ENCODE assay signal across 8 cellular contexts in the genomic region with DNA sequence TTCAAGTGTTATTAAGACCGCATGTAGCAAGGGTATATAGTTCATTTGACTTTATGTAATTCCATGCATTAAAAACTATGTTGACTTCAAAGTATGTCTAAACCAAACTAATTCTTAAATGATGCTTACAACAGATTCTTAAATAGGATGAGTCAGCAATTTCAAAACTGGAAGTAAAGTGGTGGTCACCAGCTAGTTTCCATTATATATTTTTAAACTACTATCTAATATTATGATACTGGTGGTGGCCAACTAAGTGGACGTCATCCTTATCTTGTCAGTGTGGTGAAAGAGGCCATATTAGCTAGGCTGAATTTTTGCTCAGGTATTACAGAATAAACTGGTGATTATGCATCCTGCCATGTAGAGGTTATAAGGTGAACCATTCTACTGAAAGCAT. TPM values are rescaled to one million over a fixed set of nuclear protein-coding genes. Genes with fewer than 3 reads are reported as not detected.
DNase-seq lines count a peak whose midpoint lies in the region; ATAC-seq and TF ChIP-seq lines count a peak whose summit lies in the region.

No MANE protein-coding gene starts in this region.

- no peaks in the 10 kb centered on the region for H3K9me3 Mint-ChIP-seq in endodermal cell

- H3K4me1 Mint-ChIP-seq in endodermal cell: peaks cover 3% of the 10 kb centered on the region

- no CpG with 5 or more reads among the region's 2 CpGs for WGBS in IMR-90 (ENCODE audit: extremely low coverage in 2 of 2, insufficient read length in 1 of 2), 2 experiments
- 88% methylated on average over 2 of the region's 2 CpGs; no CpG with 5 or more reads in 1 of the 2 experiments for WGBS in endodermal cell (ENCODE audit: insufficient coverage in 1 of 2, insufficient read length in 1 of 2), 2 experiments

- H3K4me3 ChIP-seq in IMR-90 (ENCODE audit: insufficient read depth, low read depth, low read length) (peak overlapping the region; percentile 85; the same call in 1 of the 2 replicates), endodermal cell (ENCODE audit: low read length) (no peak overlapping the region), skin epidermis (peak overlapping the region in 6 of 7 experiments; percentile 66 to 88 (median 72))

- H4K8ac ChIP-seq in IMR-90 (ENCODE audit: low read depth in 2 of 2, low read length in 2 of 2): no peak overlapping the region; a peak in 1 of 4 replicates

- dilution Hi-C loops in IMR-90 (cut with HindIII; ENCODE audit: low sequenced_read_pairs, unreplicated experiment): no loop called here

- H2AK9ac ChIP-seq in IMR-90 (replicated peaks; ENCODE audit: low read depth, low read length, poor library complexity): no peak overlapping the region

- no TSS peak for BruUV-seq in IMR-90 (replicated peaks; lab: Mats Ljungman, UMichigan)

- H4K91ac ChIP-seq in IMR-90 (ENCODE audit: insufficient read depth, low read depth, low read length): no peak overlapping the region

- in situ Hi-C loops in IMR-90 (cut with MboI; ENCODE audit: low sequenced_read_pairs): no loop called here

- no peak overlapping the region for H3K56ac ChIP-seq in IMR-90 (ENCODE audit: extremely low read depth, insufficient read depth, low read length)

- no peak overlapping the region for H3K14ac ChIP-seq in IMR-90 (replicated peaks; ENCODE audit: low read depth, low read length)

- no peaks in the 10 kb centered on the region for H4K20me1 ChIP-seq in IMR-90 (ENCODE audit: insufficient read depth, low read length)

- H3K27ac ChIP-seq in IMR-90 (ENCODE audit: insufficient read depth, low read length): no peak overlapping the region
- no peak overlapping the region for H3K27ac ChIP-seq in endodermal cell (ENCODE audit: low read depth, low read length)
- H3K27ac ChIP-seq in skin epidermis: peak overlapping the region in 10 of 21 experiments; percentile 75 to 94 (median 83)

- peaks cover 6% of the 10 kb centered on the region; the same call in 1 of the 2 replicates for H3K9me1 ChIP-seq in IMR-90 (ENCODE audit: insufficient read depth, low read length)

- POLR2A ChIA-PET in IMR-90 (lab: Charles Lee; ENCODE audit: unreplicated experiment): no interaction called here

- peaks cover 45% of the 10 kb centered on the region for H3K27me3 Mint-ChIP-seq in endodermal cell (ENCODE audit: insufficient read depth)

- H3K27ac Mint-ChIP-seq in endodermal cell: no peak overlapping the region

- H3K4me3 Mint-ChIP-seq in endodermal cell: peak overlapping the region; percentile 70

- peak overlapping the region; percentile 88 for H3K23ac ChIP-seq in IMR-90 (ENCODE audit: low read depth, low read length)

- TF ChIP-seq CTCF in IMR-90 (conservative IDR thresholded peaks at IDR 0.05; ENCODE audit: low read depth, low read length) (no peak), endodermal cell (conservative IDR thresholded peaks at IDR 0.05) (no peak), omental fat pad (IDR thresholded peaks at IDR 0.05) (no peak)

- peak overlapping the region; percentile 39; the same call in 1 of the 2 replicates for H4K5ac ChIP-seq in IMR-90 (ENCODE audit: low read depth, low read length)

- ATAC-seq in GM18861 (IDR thresholded peaks at IDR 0.05; ENCODE audit: unreplicated experiment) (peak; percentile 20), IMR-90 (ENCODE audit: low read depth) (no peak), omental fat pad (ENCODE audit: low FRiP score) (no peak), HG03342 (IDR thresholded peaks at IDR 0.05; ENCODE audit: unreplicated experiment) (no peak)

- H3K27me3 ChIP-seq in IMR-90 (ENCODE audit: control insufficient read depth, insufficient read depth, low read length) (no peaks in the 10 kb centered on the region), endodermal cell (ENCODE audit: control insufficient read depth, insufficient read depth, low read length, poor library complexity, severe bottlenecking) (peaks cover 81% of the 10 kb centered on the region)

- TF ChIP-seq RAD21 in IMR-90 (IDR thresholded peaks at IDR 0.05; ENCODE audit: low read length): no peak

- H3K9ac ChIP-seq in IMR-90 (ENCODE audit: low read depth, low read length) (no peak overlapping the region), endodermal cell (ENCODE audit: extremely low read depth, low read length, poor library complexity, severe bottlenecking) (no peak overlapping the region)

- H2BK120ac ChIP-seq in IMR-90 (ENCODE audit: low read depth, low read length): no peak overlapping the region

- no peak for TF ChIP-seq POLR2A in IMR-90 (IDR thresholded peaks at IDR 0.05; ENCODE audit: low read depth, low read length)

- intact Hi-C loops in IMR-90 (cut with micrococcal nuclease): loop anchor here (2.0 to 10.0 kb wide), 4 partner anchors 73 to 1205 kb away; no protein-coding TSS in a partner anchor

- peak overlapping the region; percentile 11; the same call in 1 of the 2 replicates for H3K4ac ChIP-seq in IMR-90 (ENCODE audit: low read depth, low read length)

- no peaks in the 10 kb centered on the region for H3K9me3 ChIP-seq in IMR-90 (ENCODE audit: control insufficient read depth, insufficient read depth, low read length)
- no peaks in the 10 kb centered on the region for H3K9me3 ChIP-seq in endodermal cell (ENCODE audit: control insufficient read depth, low read length)

- peak overlapping the region; percentile 84 for H3K4me2 ChIP-seq in IMR-90 (ENCODE audit: low read depth, low read length)

- DNase-seq in IMR-90: no peak
- no peak for DNase-seq in endodermal cell
- no peak for DNase-seq in HPDE6-E6E7 (ENCODE audit: extremely low spot score)
- no peak for DNase-seq in omental fat pad (ENCODE audit: low spot score)
- DNase-seq in AG20443 (ENCODE audit: low spot score): no peak

- peak overlapping the region; percentile 17; the same call in 1 of the 2 replicates for H3K18ac ChIP-seq in IMR-90 (ENCODE audit: low read depth, low read length)

- peak overlapping the region; percentile 6; the same call in 1 of the 2 replicates for H2BK20ac ChIP-seq in IMR-90 (ENCODE audit: low read depth, low read length)

- H3K79me1 ChIP-seq in IMR-90 (ENCODE audit: low read depth in 1 of 2, low read length in 2 of 2): peaks cover 7 to 26% of the 10 kb centered on the region in 2 experiments

- no peaks in the 10 kb centered on the region for H3K36me3 ChIP-seq in IMR-90 (ENCODE audit: control insufficient read depth, insufficient read depth, low read length)
- H3K36me3 ChIP-seq in endodermal cell (ENCODE audit: control insufficient read depth, insufficient read depth, low read length): no peaks in the 10 kb centered on the region

- no peak overlapping the region for H2BK15ac ChIP-seq in IMR-90 (ENCODE audit: low read depth, low read length)

- no peak overlapping the region for H2AFZ ChIP-seq in IMR-90 (replicated peaks; ENCODE audit: low read length, poor library complexity)

- CTCF ChIA-PET in IMR-90 (lab: Yijun Ruan, JAX): interaction anchor here (1.7 kb wide), 1 partner anchor 291 kb away, joined by 6 read pairs; no protein-coding TSS in a partner anchor

- no peaks in the 10 kb centered on the region for H3K36me3 Mint-ChIP-seq in endodermal cell (ENCODE audit: low read depth)

- peak overlapping the region; percentile 28 for H2BK5ac ChIP-seq in IMR-90 (ENCODE audit: low read depth, low read length, poor library complexity, severe bottlenecking)

- H3K4me1 ChIP-seq in IMR-90 (ENCODE audit: control insufficient read depth, insufficient read depth, low read length) (peaks cover 3% of the 10 kb centered on the region; the same call in 1 of the 2 replicates), endodermal cell (ENCODE audit: control insufficient read depth, insufficient read depth, low read length) (no peaks in the 10 kb centered on the region)

- H2AK5ac ChIP-seq in IMR-90 (ENCODE audit: low read depth, low read length): 0 out of 2 replicates have a peak overlapping the region, but pooled peaks have one; percentile 2

TF ChIP-seq in IMR-90, 13 proteins besides CTCF, POLR2A, EP300 and RAD21:
- no peak for TF ChIP-seq MAZ (IDR thresholded peaks at IDR 0.05; ENCODE audit: borderline replicate concordance, low read depth, low read length)
- peak; percentile 94 for TF ChIP-seq NFE2L2 (IDR thresholded peaks at IDR 0.05; ENCODE audit: low read depth, low read length)
- TF ChIP-seq MAFK (IDR thresholded peaks at IDR 0.05; ENCODE audit: low read depth, low read length): peak; percentile 100

RNA-seq across cellular contexts. Expression of a gene that starts 1.2 kb away (rescaled TPM):
- 5.2 and 5.8 TPM in 2 replicates for total RNA-seq in IMR-90 (2012; rRNA removed)
- 4.0 and 5.0 TPM in 2 replicates for polyA plus RNA-seq in IMR-90 (2012; rRNA removed)
- polyA plus RNA-seq in IMR-90 (2012; cell fraction: cytosol; rRNA removed): 1.4 and 1.6 TPM in 2 replicates
- 2.9 and 13.7 TPM in 2 replicates for polyA plus RNA-seq in IMR-90 (2012; cell fraction: nucleus; rRNA removed; ENCODE audit: low replicate concordance)
- under 1 TPM; 0.42 TPM for total RNA-seq in endodermal cell
- polyA plus RNA-seq in endodermal cell (2013, experiment 1 of 2): 0.53 TPM
- polyA plus RNA-seq in endodermal cell (2013, experiment 2 of 2): not detected
- total RNA-seq in omental fat pad: 10 to 100 TPM in 1 of 4 donors, 1 to 10 TPM in 3; 3.9 to 14.2 (median 7.6) TPM
